In genomic region chr15:92079047-92079446, GRCh38 we compare ENCODE assay signal across 11 cellular contexts.
DNase-seq lines count a peak whose midpoint lies in the region; ATAC-seq, FAIRE-seq and TF ChIP-seq lines count a peak whose summit lies in the region.
"Had no signal": no experiment of that assay in that cellular context is flagged by ENCODE, and none has a peak within 500 bp of the region (broad histone marks: within the 10 kb centered on the region; RNA-seq: fewer than 3 reads in every experiment).

No MANE protein-coding gene starts in this region.

- no peaks in the 10 kb centered on the region for H3K9me2 ChIP-seq in Karpas-422 (replicated peaks; ENCODE audit: insufficient read depth, low read length)

- H3F3A ChIP-seq in neural progenitor cell (ENCODE audit: low read depth), result no peaks in the 10 kb centered on the region

- H3K79me2 ChIP-seq in Karpas-422 (ENCODE audit: low read length), result peaks cover 98% of the 10 kb centered on the region
- H3K79me2 ChIP-seq in neural progenitor cell (ENCODE audit: low read depth), result no peaks in the 10 kb centered on the region

- H3K36me3 Mint-ChIP-seq in activated T-cell treated with anti-CD3 and anti-CD28 coated beads, Interleukin-2, amount 50 U/mL, for 72 hours (ENCODE audit: insufficient read depth in 2 of 2), result no peaks in the 10 kb centered on the region
- H3K36me3 Mint-ChIP-seq in neural progenitor cell, result no peaks in the 10 kb centered on the region

- H3K4me2 ChIP-seq in Karpas-422 (ENCODE audit: low read depth, low read length, poor library complexity, severe bottlenecking) (no peak overlapping the region), neural progenitor cell (no peak overlapping the region)

- H3K4me3 Mint-ChIP-seq in activated T-cell treated with anti-CD3 and anti-CD28 coated beads, Interleukin-2, amount 50 U/mL, for 72 hours, result no peak overlapping the region
- H3K4me3 Mint-ChIP-seq in neural progenitor cell, result no peak overlapping the region

- no peak overlapping the region for H3K27ac ChIP-seq in Karpas-422 (ENCODE audit: low read length)
- H3K27ac ChIP-seq in neural progenitor cell, result no peak overlapping the region
- H3K27ac ChIP-seq: sigmoid colon, SJSA1 had no signal

- peaks cover 20% of the 10 kb centered on the region for H3K4me1 Mint-ChIP-seq in activated T-cell treated with anti-CD3 and anti-CD28 coated beads, Interleukin-2, amount 50 U/mL, for 72 hours (ENCODE audit: low read depth)
- peaks cover 7% of the 10 kb centered on the region for H3K4me1 Mint-ChIP-seq in neural progenitor cell

- H3K4me1 ChIP-seq in Karpas-422 (ENCODE audit: low read length), result peaks cover 25% of the 10 kb centered on the region
- no peaks in the 10 kb centered on the region for H3K4me1 ChIP-seq in neural progenitor cell
- H3K4me1 ChIP-seq: SJSA1 had no signal

- H3K27me3 Mint-ChIP-seq in activated T-cell treated with anti-CD3 and anti-CD28 coated beads, Interleukin-2, amount 50 U/mL, for 72 hours (ENCODE audit: low read depth), result no peaks in the 10 kb centered on the region
- H3K27me3 Mint-ChIP-seq in neural progenitor cell (ENCODE audit: insufficient read depth, low read depth), result peaks cover 2% of the 10 kb centered on the region

- no peak for TF ChIP-seq POLR2A in H54 (IDR thresholded peaks at IDR 0.05; ENCODE audit: low read depth, low read length)

- H4K20me1 ChIP-seq in Karpas-422 (ENCODE audit: insufficient read depth, low read depth, low read length), result peaks cover 17% of the 10 kb centered on the region
- H4K20me1 ChIP-seq in neural progenitor cell (ENCODE audit: low read depth), result peaks cover 4% of the 10 kb centered on the region

- peak; percentile 42 for TF ChIP-seq CTCF in neural progenitor cell (IDR thresholded peaks at IDR 0.05)

- no peak overlapping the region for H3K27ac Mint-ChIP-seq in activated T-cell treated with anti-CD3 and anti-CD28 coated beads, Interleukin-2, amount 50 U/mL, for 72 hours
- H3K27ac Mint-ChIP-seq in neural progenitor cell, result no peak overlapping the region

- no peaks in the 10 kb centered on the region for H3K9me3 Mint-ChIP-seq in activated T-cell treated with anti-CD3 and anti-CD28 coated beads, Interleukin-2, amount 50 U/mL, for 72 hours
- H3K9me3 Mint-ChIP-seq in neural progenitor cell, result no peaks in the 10 kb centered on the region

- no peaks in the 10 kb centered on the region for H3K9me3 ChIP-seq in Karpas-422 (ENCODE audit: low read length)
- H3K9me3 ChIP-seq in neural progenitor cell (ENCODE audit: low read depth), result no peaks in the 10 kb centered on the region
- H3K9me3 ChIP-seq: sigmoid colon, SJSA1 had no signal

- no peak for FAIRE-seq in H54 (lab: Jason Lieb, UNC)
- FAIRE-seq: endometrium had no signal

- H3K9ac ChIP-seq in Karpas-422 (ENCODE audit: low read length), result no peak overlapping the region
- H3K9ac ChIP-seq in neural progenitor cell, result no peak overlapping the region

- DNase-seq in NCI-H1417 (lab: John Stamatoyannopoulos, UW) (peak in 2 of 3 experiments; percentile 19 to 39), NCI-H1417 treated with DMSO at 0.1 percent for 48 hours (lab: John Stamatoyannopoulos, UW) (no peak), Karpas-422 (peak; percentile 81), neural progenitor cell (ENCODE audit: low spot score) (peak; percentile 34), epidermal melanocyte (ENCODE audit: insufficient read length, low spot score) (no peak), H54 (ENCODE audit: insufficient read length, low spot score) (no peak)
- peak; percentile 29 to 37 for DNase-seq in activated T-cell treated with anti-CD3 and anti-CD28 coated beads, Interleukin-2, amount 50 U/mL, for 72 hours
- DNase-seq in activated CD8-positive, alpha-beta memory T cell treated with anti-CD3 and anti-CD28 coated beads for 24 hours, result no peak
- DNase-seq: sigmoid colon had no signal

- H2AFZ ChIP-seq in Karpas-422 (ENCODE audit: low read length) (no peak overlapping the region), neural progenitor cell (replicated peaks) (no peak overlapping the region)

- ATAC-seq in activated T-cell treated with anti-CD3 and anti-CD28 coated beads, Interleukin-2, amount 50 U/mL, for 72 hours (replicated peaks in 1 of 2), result no peak

- H3K4me3 ChIP-seq in Karpas-422 (ENCODE audit: low read length) (no peak overlapping the region), neural progenitor cell (no peak overlapping the region)
- H3K4me3 ChIP-seq: sigmoid colon, SJSA1 had no signal

- H3K36me3 ChIP-seq in Karpas-422 (ENCODE audit: insufficient read depth, low read length), result no peaks in the 10 kb centered on the region
- no peaks in the 10 kb centered on the region for H3K36me3 ChIP-seq in neural progenitor cell
- H3K36me3 ChIP-seq: sigmoid colon, SJSA1 had no signal

- H3K27me3 ChIP-seq in Karpas-422 (ENCODE audit: low read length) (no peaks in the 10 kb centered on the region), neural progenitor cell (no peaks in the 10 kb centered on the region)
- H3K27me3 ChIP-seq: sigmoid colon, SJSA1 had no signal

Comparison
In these comparisons a context has a peak if more than half of its experiments do, and no peak if none do; other contexts are left out.
1. DNase-seq: peak in NCI-H1417 (2 of 3), Karpas-422 (single experiment), activated T-cell treated with anti-CD3 and anti-CD28 coated beads, Interleukin-2, amount 50 U/mL, for 72 hours (2 of 2) and neural progenitor cell (single experiment); none in NCI-H1417 treated with DMSO at 0.1 percent for 48 hours (single experiment), epidermal melanocyte (single experiment), H54 (single experiment) and activated CD8-positive, alpha-beta memory T cell treated with anti-CD3 and anti-CD28 coated beads for 24 hours (single experiment).